ENCODE assay signal across 23 cellular contexts in the genomic region with DNA sequence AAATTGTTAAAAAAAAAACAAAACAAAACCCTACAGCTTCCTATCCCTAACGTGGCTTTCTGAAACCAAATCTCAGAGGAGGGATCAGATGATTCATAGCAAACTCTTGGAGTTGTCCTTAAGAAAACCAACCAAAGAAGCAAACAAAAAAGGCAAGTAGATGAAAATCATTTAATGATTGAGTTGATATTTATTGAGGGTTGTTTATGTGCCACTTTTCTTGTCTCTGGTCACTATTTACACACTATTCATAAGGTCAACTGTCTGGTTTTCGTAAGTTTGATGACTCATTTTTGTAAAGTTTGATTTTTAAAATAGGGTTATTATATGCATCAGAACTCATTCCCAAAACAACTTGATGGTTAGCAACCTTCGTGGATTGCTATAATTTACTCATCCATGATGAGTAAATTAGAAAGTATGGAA.
DNase-seq lines count a peak whose midpoint lies in the region; FAIRE-seq and TF ChIP-seq lines count a peak whose summit lies in the region.
"Had no signal": no experiment of that assay in that cellular context is flagged by ENCODE, and none has a peak within 500 bp of the region (broad histone marks: within the 10 kb centered on the region; RNA-seq: fewer than 3 reads in every experiment).

No MANE protein-coding gene starts in this region.

- TF ChIP-seq CTCF in MCF 10A (IDR thresholded peaks at IDR 0.05; ENCODE audit: unreplicated experiment) (no peak), breast epithelium (IDR thresholded peaks at IDR 0.05) (no peak), bronchial epithelial cell (IDR thresholded peaks at IDR 0.05; ENCODE audit: insufficient read depth, low read length, severe bottlenecking) (no peak), OCI-LY7 (conservative IDR thresholded peaks at IDR 0.05; ENCODE audit: low read length) (no peak)

- H3K4me2 ChIP-seq in OCI-LY7 (ENCODE audit: low read length): no peak overlapping the region

- no peak for TF ChIP-seq POLR2A in breast epithelium (IDR thresholded peaks at IDR 0.05)

- no peaks in the 10 kb centered on the region for H3K27me3 Mint-ChIP-seq in MCF 10A (ENCODE audit: insufficient read depth, unreplicated experiment)
- H3K27me3 Mint-ChIP-seq: activated CD8-positive, alpha-beta memory T cell treated with anti-CD3 and anti-CD28 coated beads, Interleukin-2, amount 10 ng/mL, durations not matched to agents 7 days and 5 days; activated naive CD8-positive, alpha-beta T cell had no signal

- H3K9me3 ChIP-seq in breast epithelium (no peaks in the 10 kb centered on the region), OCI-LY7 (ENCODE audit: low read length) (no peaks in the 10 kb centered on the region)
- H3K9me3 ChIP-seq: left lung, neutrophil had no signal

- H3K27me3 ChIP-seq in breast epithelium (no peaks in the 10 kb centered on the region), bronchial epithelial cell (ENCODE audit: control insufficient read depth, insufficient read depth, low read length) (no peaks in the 10 kb centered on the region)
- H3K27me3 ChIP-seq: left lung, neutrophil had no signal

- H2AFZ ChIP-seq in OCI-LY7 (ENCODE audit: low read length): no peak overlapping the region

- H3K36me3 ChIP-seq in breast epithelium: no peaks in the 10 kb centered on the region
- H3K36me3 ChIP-seq in bronchial epithelial cell (ENCODE audit: control insufficient read depth, insufficient read depth, low read length): no peaks in the 10 kb centered on the region
- H3K36me3 ChIP-seq in OCI-LY7 (ENCODE audit: insufficient read depth, low read length): no peaks in the 10 kb centered on the region
- H3K36me3 ChIP-seq: left lung, neutrophil had no signal

- DNase-seq in MCF 10A (ENCODE audit: unreplicated experiment) (peak; percentile 20), breast epithelium (ENCODE audit: low spot score in 2 of 2) (no peak), bronchial epithelial cell (ENCODE audit: low read depth) (peak; percentile 62), hepatic stellate cell (ENCODE audit: low spot score) (peak; percentile 17), substantia nigra (lab: John Stamatoyannopoulos, UW) (no peak), OCI-LY7 (ENCODE audit: low spot score) (no peak), NCI-H1105 (lab: John Stamatoyannopoulos, UW) (no peak)
- no peak for DNase-seq in effector CD4-positive, alpha-beta T cell
- DNase-seq: ACHN; activated CD4-positive, alpha-beta T cell treated with anti-CD3 and anti-CD28 coated beads for 4 hours; activated CD8-positive, alpha-beta memory T cell treated with anti-CD3 and anti-CD28 coated beads, Interleukin-2, amount 10 ng/mL, durations not matched to agents 7 days and 5 days; dermis blood vessel endothelial cell; left lung; NCI-H1417; NCI-H69; stimulated activated CD4-positive, alpha-beta T cell treated with anti-CD3 and anti-CD28 coated beads, Interleukin-12 subunit alpha, Interleukin-12 subunit beta, amount 100 ng/mL, for 4 hours had no signal

- H3K4me3 ChIP-seq in breast epithelium: no peak overlapping the region
- H3K4me3 ChIP-seq in bronchial epithelial cell (ENCODE audit: low read depth, low read length): no peak overlapping the region
- H3K4me3 ChIP-seq in OCI-LY7 (ENCODE audit: low read depth, low read length, poor library complexity, severe bottlenecking): no peak overlapping the region
- H3K4me3 ChIP-seq: left lung had no signal

- CTCF ChIA-PET in MCF 10A (lab: Yijun Ruan, JAX): no interaction called here
- CTCF ChIA-PET in OCI-LY7 (lab: Charles Lee; ENCODE audit: unreplicated experiment): no interaction called here

- no peak for FAIRE-seq in bronchial epithelial cell (lab: Jason Lieb, UNC)
- FAIRE-seq: TTC549 had no signal

- H3K4me3 Mint-ChIP-seq in MCF 10A (ENCODE audit: unreplicated experiment): no peak overlapping the region
- H3K4me3 Mint-ChIP-seq: activated CD8-positive, alpha-beta memory T cell treated with anti-CD3 and anti-CD28 coated beads, Interleukin-2, amount 10 ng/mL, durations not matched to agents 7 days and 5 days; activated naive CD8-positive, alpha-beta T cell; activated T-helper 1 cell treated with anti-CD3 and anti-CD28 coated beads, Interleukin-12 subunit alpha, Interleukin-12 subunit beta, Interleukin-2, Interleukin-4 antibody, amounts not matched to agents 30 ng/mL and 10 ng/mL and 1 ng/mL, durations not matched to agents 14 hours and 24 hours and 36 hours; brain had no signal

- intact Hi-C loops in MCF 10A (cut with micrococcal nuclease) (no loop called here), breast epithelium (cut with DNase I; ENCODE audit: low total_unique reads) (no loop called here), OCI-LY7 (cut with micrococcal nuclease; ENCODE audit: unreplicated experiment) (no loop called here)

- no TSS peak for BruUV-seq in MCF 10A (replicated peaks; lab: Mats Ljungman, UMichigan)
- no TSS peak for BruUV-seq in OCI-LY7 (replicated peaks; lab: Mats Ljungman, UMichigan)

- no peaks in the 10 kb centered on the region for H3K79me2 ChIP-seq in OCI-LY7 (ENCODE audit: insufficient read depth, low read depth, low read length)

- H3K4me1 ChIP-seq in breast epithelium (no peaks in the 10 kb centered on the region), OCI-LY7 (ENCODE audit: insufficient read depth, low read length, poor library complexity, severe bottlenecking) (no peaks in the 10 kb centered on the region)
- H3K4me1 ChIP-seq: left lung had no signal

- H3K4me1 Mint-ChIP-seq in MCF 10A (ENCODE audit: insufficient read depth, unreplicated experiment): peaks cover 14% of the 10 kb centered on the region
- H3K4me1 Mint-ChIP-seq: activated CD8-positive, alpha-beta memory T cell treated with anti-CD3 and anti-CD28 coated beads, Interleukin-2, amount 10 ng/mL, durations not matched to agents 7 days and 5 days had no signal

- H3K27ac ChIP-seq in breast epithelium (no peak overlapping the region), substantia nigra (ENCODE audit: low read depth, low read length, poor library complexity, severe bottlenecking) (peak overlapping the region; percentile 4), OCI-LY7 (ENCODE audit: low read depth, low read length, poor library complexity, severe bottlenecking) (no peak overlapping the region)
- H3K27ac ChIP-seq: C4-2B, epithelial cell of prostate, left lung, neutrophil had no signal

- no peak overlapping the region for H3K27ac Mint-ChIP-seq in MCF 10A (ENCODE audit: low read depth, unreplicated experiment)
- H3K27ac Mint-ChIP-seq: activated CD8-positive, alpha-beta memory T cell treated with anti-CD3 and anti-CD28 coated beads, Interleukin-2, amount 10 ng/mL, durations not matched to agents 7 days and 5 days; activated naive CD8-positive, alpha-beta T cell; activated T-helper 1 cell treated with anti-CD3 and anti-CD28 coated beads, Interleukin-12 subunit alpha, Interleukin-12 subunit beta, Interleukin-2, Interleukin-4 antibody, amounts not matched to agents 30 ng/mL and 10 ng/mL and 1 ng/mL, durations not matched to agents 14 hours and 24 hours and 36 hours; brain had no signal

- H3K9me2 ChIP-seq in OCI-LY7 (ENCODE audit: insufficient read depth, low read length): no peaks in the 10 kb centered on the region

- no peaks in the 10 kb centered on the region for H3K36me3 Mint-ChIP-seq in MCF 10A (ENCODE audit: insufficient read depth, unreplicated experiment)
- H3K36me3 Mint-ChIP-seq: activated CD8-positive, alpha-beta memory T cell treated with anti-CD3 and anti-CD28 coated beads, Interleukin-2, amount 10 ng/mL, durations not matched to agents 7 days and 5 days; activated naive CD8-positive, alpha-beta T cell; brain had no signal

- no peaks in the 10 kb centered on the region for H4K20me1 ChIP-seq in OCI-LY7 (ENCODE audit: insufficient read depth, low read length)

- POLR2A ChIA-PET in MCF 10A (lab: Yijun Ruan, JAX) (no interaction called here), OCI-LY7 (lab: Charles Lee) (no interaction called here)

- H3K9me3 Mint-ChIP-seq in MCF 10A (ENCODE audit: unreplicated experiment): no peaks in the 10 kb centered on the region
- H3K9me3 Mint-ChIP-seq: activated T-helper 1 cell treated with anti-CD3 and anti-CD28 coated beads, Interleukin-12 subunit alpha, Interleukin-12 subunit beta, Interleukin-2, Interleukin-4 antibody, amounts not matched to agents 30 ng/mL and 10 ng/mL and 1 ng/mL, durations not matched to agents 14 hours and 24 hours and 36 hours; brain had no signal

Comparison
In these comparisons a context has a peak if more than half of its experiments do, and no peak if none do; other contexts are left out.
1. DNase-seq: peak in MCF 10A (single experiment), bronchial epithelial cell (single experiment) and hepatic stellate cell (single experiment); none in breast epithelium (0 of 2), substantia nigra (0 of 49), OCI-LY7 (single experiment), effector CD4-positive, alpha-beta T cell (single experiment) and NCI-H1105 (single experiment).